Comparison of ENCODE assay signal across 15 cellular contexts in the genomic region with DNA sequence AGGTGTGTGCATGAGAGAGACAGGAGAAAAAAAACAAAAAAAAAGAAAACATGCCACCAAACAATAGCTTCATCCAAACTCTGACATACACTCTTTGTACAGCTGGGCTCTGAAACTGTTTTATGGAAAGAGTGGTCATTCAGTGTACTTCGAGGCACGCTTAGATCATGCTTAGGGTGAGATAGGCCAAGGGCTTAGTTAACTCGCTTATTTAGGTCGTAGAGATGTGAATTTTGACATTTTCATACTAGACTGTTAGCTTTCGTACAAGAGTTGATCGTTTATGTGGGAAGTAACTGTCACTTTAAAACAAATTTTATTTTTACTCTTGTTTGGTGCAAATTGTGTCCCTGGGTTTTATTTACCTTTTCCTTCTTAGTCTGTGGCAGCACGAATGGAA.
DNase-seq lines count a peak whose midpoint lies in the region; ATAC-seq and TF ChIP-seq lines count a peak whose summit lies in the region.
"Had no signal": no experiment of that assay in that cellular context is flagged by ENCODE, and none has a peak within 500 bp of the region (broad histone marks: within the 10 kb centered on the region; RNA-seq: fewer than 3 reads in every experiment).

No MANE protein-coding gene starts in this region.

- no peak overlapping the region for H3K4me2 ChIP-seq in smooth muscle cell
- H3K4me2 ChIP-seq: BLaER1 had no signal

- peaks cover 69% of the 10 kb centered on the region for H3F3A ChIP-seq in smooth muscle cell (ENCODE audit: low read depth)

- H3K4me1 ChIP-seq in left ventricle myocardium inferior (peaks cover 85% of the 10 kb centered on the region), right cardiac atrium (ENCODE audit: control insufficient read depth, insufficient read depth, low read length) (peaks cover 8% of the 10 kb centered on the region), ascending aorta (peaks cover 3 to 71% of the 10 kb centered on the region in 2 donors), smooth muscle cell (ENCODE audit: low read depth) (peaks cover 25% of the 10 kb centered on the region)
- H3K4me1 ChIP-seq: BLaER1 had no signal

- H3K27ac ChIP-seq in left ventricle myocardium inferior (replicated peaks) (peak overlapping the region; percentile 34), right cardiac atrium (ENCODE audit: low read length) (no peak overlapping the region), ascending aorta (peak overlapping the region; percentile 40 to 57), smooth muscle cell (ENCODE audit: low read depth) (peak overlapping the region; percentile 88)
- H3K27ac ChIP-seq: BLaER1 had no signal

- no peak overlapping the region for H3K4me3 Mint-ChIP-seq in mesothelial cell of epicardium
- H3K4me3 Mint-ChIP-seq: CD4-positive, CD25-positive, alpha-beta regulatory T cell had no signal

- H3K4me3 ChIP-seq in left ventricle myocardium inferior: no peak overlapping the region
- H3K4me3 ChIP-seq in right cardiac atrium (ENCODE audit: low read length): no peak overlapping the region
- no peak overlapping the region for H3K4me3 ChIP-seq in ascending aorta
- no peak overlapping the region for H3K4me3 ChIP-seq in smooth muscle cell
- H3K4me3 ChIP-seq: BLaER1 had no signal

- 76% methylated on average over 7 of the region's 7 CpGs for WGBS in right cardiac atrium
- 94% methylated on average over 7 of the region's 7 CpGs for WGBS in smooth muscle cell (ENCODE audit: low lambda C conversion rate)

- peaks cover 99% of the 10 kb centered on the region for H4K20me1 ChIP-seq in smooth muscle cell (ENCODE audit: low read depth)
- H4K20me1 ChIP-seq: BLaER1 had no signal

- DNase-seq in left ventricle myocardium inferior (no peak), right cardiac atrium (no peak), ascending aorta (ENCODE audit: low spot score in 2 of 2) (no peak), mesothelial cell of epicardium (ENCODE audit: low spot score in 2 of 2, unreplicated experiment in 2 of 2) (no peak), smooth muscle cell (lab: John Stamatoyannopoulos, UW; ENCODE audit: unreplicated experiment) (no peak), NCI-H187 (lab: John Stamatoyannopoulos, UW) (no peak), inferior parietal cortex (ENCODE audit: extremely low spot score) (no peak)
- no peak for DNase-seq in stimulated activated naive CD4-positive, alpha-beta T cell treated with Interleukin-2 at 50 U/mL for 16 hours (lab: John Stamatoyannopoulos, UW)
- DNase-seq: 8988T; AML-193; CD4-positive, CD25-positive, alpha-beta regulatory T cell; DMS53; GF-D8 had no signal

- H2AFZ ChIP-seq in smooth muscle cell (ENCODE audit: low read depth): no peak overlapping the region

- no peaks in the 10 kb centered on the region for H3K9me3 ChIP-seq in left ventricle myocardium inferior (replicated peaks)
- no peaks in the 10 kb centered on the region for H3K9me3 ChIP-seq in right cardiac atrium (ENCODE audit: control insufficient read depth, low read length)
- H3K9me3 ChIP-seq in ascending aorta: no peaks in the 10 kb centered on the region
- no peaks in the 10 kb centered on the region for H3K9me3 ChIP-seq in smooth muscle cell (replicated peaks; ENCODE audit: low read depth)
- H3K9me3 ChIP-seq: BLaER1 had no signal

- H3K9ac ChIP-seq in smooth muscle cell (ENCODE audit: low read depth): peak overlapping the region; percentile 12
- H3K9ac ChIP-seq: BLaER1 had no signal

- ATAC-seq in right cardiac atrium: no peak
- ATAC-seq: HCT116 had no signal

- intact Hi-C loops in left ventricle myocardium inferior (cut with micrococcal nuclease) (no loop called here), right cardiac atrium (cut with DNase I) (loop anchor here in 1 of 4 donors (10.0 kb wide), 1 partner anchor 237 kb away; no protein-coding TSS in a partner anchor), ascending aorta (cut with DNase I) (no loop called here)

- H3K4me1 Mint-ChIP-seq in mesothelial cell of epicardium: peaks cover 70% of the 10 kb centered on the region

- H3K36me3 Mint-ChIP-seq in mesothelial cell of epicardium: peaks cover 24% of the 10 kb centered on the region

- peaks cover 92% of the 10 kb centered on the region for H3K79me2 ChIP-seq in smooth muscle cell (ENCODE audit: low read depth)

- no peak for TF ChIP-seq CTCF in left ventricle myocardium inferior (IDR thresholded peaks at IDR 0.05; ENCODE audit: borderline replicate concordance)
- TF ChIP-seq CTCF in ascending aorta (IDR thresholded peaks at IDR 0.05): no peak
- TF ChIP-seq CTCF in mesothelial cell of epicardium (IDR thresholded peaks at IDR 0.05; ENCODE audit: unreplicated experiment): no peak
- TF ChIP-seq CTCF in smooth muscle cell (IDR thresholded peaks at IDR 0.05; ENCODE audit: borderline replicate concordance, insufficient read depth, poor library complexity, severe bottlenecking): no peak

- H3K27me3 Mint-ChIP-seq in mesothelial cell of epicardium (ENCODE audit: low read depth): no peaks in the 10 kb centered on the region
- H3K27me3 Mint-ChIP-seq: CD4-positive, CD25-positive, alpha-beta regulatory T cell had no signal

- H3K36me3 ChIP-seq in left ventricle myocardium inferior (no peaks in the 10 kb centered on the region), ascending aorta (peaks cover 0 to 9% of the 10 kb centered on the region in 2 donors), smooth muscle cell (ENCODE audit: low read depth) (peaks cover 3% of the 10 kb centered on the region)

- peak overlapping the region; percentile 76 for H3K27ac Mint-ChIP-seq in mesothelial cell of epicardium
- H3K27ac Mint-ChIP-seq: CD4-positive, CD25-positive, alpha-beta regulatory T cell had no signal

- H3K27me3 ChIP-seq in left ventricle myocardium inferior (ENCODE audit: low read depth) (no peaks in the 10 kb centered on the region), right cardiac atrium (ENCODE audit: control insufficient read depth, insufficient read depth) (no peaks in the 10 kb centered on the region), ascending aorta (no peaks in the 10 kb centered on the region), smooth muscle cell (ENCODE audit: low read depth) (no peaks in the 10 kb centered on the region)
- H3K27me3 ChIP-seq: BLaER1 had no signal

- H3K9me3 Mint-ChIP-seq in mesothelial cell of epicardium: no peaks in the 10 kb centered on the region
- H3K9me3 Mint-ChIP-seq: CD4-positive, CD25-positive, alpha-beta regulatory T cell had no signal
